In the genomic region with DNA sequence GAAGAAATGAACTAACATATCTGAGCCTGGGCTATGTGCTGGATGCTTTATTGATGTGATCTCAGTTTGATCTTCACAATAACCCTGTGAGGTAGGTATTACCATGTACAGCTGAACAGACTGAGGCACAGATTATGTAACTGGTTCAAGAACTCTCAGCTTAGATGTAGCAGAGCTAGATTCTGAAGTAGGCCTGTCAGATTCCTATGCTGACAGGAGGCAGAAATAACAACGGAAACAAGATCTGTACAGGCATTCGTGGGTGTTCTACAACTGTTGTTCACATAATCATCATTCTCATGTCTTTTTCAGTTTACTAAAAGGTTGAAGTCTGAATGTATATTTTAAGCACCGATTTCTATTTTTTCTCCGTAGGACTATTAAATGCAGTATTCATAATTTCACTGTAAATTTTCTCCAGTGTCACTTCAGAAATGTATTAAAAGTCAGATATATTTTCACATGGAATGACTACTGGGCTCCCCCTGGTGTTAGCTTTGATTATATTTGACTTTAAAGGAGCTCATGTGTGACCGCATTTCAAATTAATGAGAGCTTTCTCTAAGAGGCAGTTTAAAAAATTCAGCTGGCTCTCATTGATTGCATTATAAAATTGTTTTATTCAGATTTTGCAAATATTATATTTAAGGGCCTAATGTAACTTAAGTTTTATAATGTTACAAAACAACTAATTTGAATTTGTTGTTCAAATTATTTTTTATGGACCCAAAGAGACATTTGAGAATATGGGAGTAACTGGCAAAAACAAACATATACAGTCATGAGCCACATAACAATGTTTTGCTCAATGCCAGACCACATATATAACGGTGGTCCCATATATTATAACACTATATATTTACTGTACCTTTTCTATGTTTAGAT, we compare ENCODE assay signal across 8 cellular contexts. TPM values are rescaled to one million over a fixed set of nuclear protein-coding genes. Genes with fewer than 3 reads are reported as not detected.
DNase-seq lines count a peak whose midpoint lies in the region; TF ChIP-seq lines count a peak whose summit lies in the region.

No MANE protein-coding gene starts in this region.

- no peaks in the 10 kb centered on the region for H3K4me1 Mint-ChIP-seq in Caco-2 (ENCODE audit: low read depth, unreplicated experiment)

- H3K27ac ChIP-seq in RWPE1, result no peak overlapping the region
- no peak overlapping the region for H3K27ac ChIP-seq in substantia nigra (ENCODE audit: low read depth, low read length, poor library complexity, severe bottlenecking)

- no peak for TF ChIP-seq POLR2A in lower leg skin (IDR thresholded peaks at IDR 0.05)

- no peaks in the 10 kb centered on the region for H3K27me3 Mint-ChIP-seq in Caco-2 (ENCODE audit: insufficient read depth, unreplicated experiment)

- no peaks in the 10 kb centered on the region for H3K27me3 ChIP-seq in Caco-2 (replicated peaks; ENCODE audit: control insufficient read depth, insufficient read depth, low read length)

- no peaks in the 10 kb centered on the region for H3K4me1 ChIP-seq in Caco-2

- no peaks in the 10 kb centered on the region for H3K36me3 Mint-ChIP-seq in Caco-2 (ENCODE audit: insufficient read depth, unreplicated experiment)

- TF ChIP-seq CTCF in Caco-2 (IDR thresholded peaks at IDR 0.05; ENCODE audit: insufficient read depth in 1 of 2, low read depth in 1 of 2, low read length in 1 of 2, severe bottlenecking in 1 of 2, unreplicated experiment in 1 of 2), result peak; percentile 50 to 58
- peak; percentile 72 for TF ChIP-seq CTCF in RWPE1 (conservative IDR thresholded peaks at IDR 0.05; ENCODE audit: low read depth)
- TF ChIP-seq CTCF in lower leg skin (IDR thresholded peaks at IDR 0.05), result no peak

- POLR2A ChIA-PET in Caco-2 (lab: Charles Lee) (no interaction called here), RWPE1 (lab: Yijun Ruan, JAX; ENCODE audit: low non-redundant PET) (no interaction called here)

- DNase-seq in Caco-2, result peak in 1 of 2 experiments; percentile 47
- peak; percentile 45 for DNase-seq in RWPE1 (ENCODE audit: low spot score)
- DNase-seq in fibroblast of the conjunctiva (ENCODE audit: low read depth), result peak; percentile 2
- DNase-seq in superior temporal gyrus (ENCODE audit: extremely low spot score), result peak; percentile 71
- DNase-seq in lower leg skin (ENCODE audit: low spot score in 2 of 2), result no peak
- DNase-seq in substantia nigra (lab: John Stamatoyannopoulos, UW), result no peak
- no peak for DNase-seq in activated gamma-delta T cell treated with Interleukin-2 at 50 U/mL for 16 hours

- 44 to 55% methylated on average over 6 of the region's 6 CpGs for WGBS in lower leg skin, 2 donors

- TF ChIP-seq RAD21 in Ishikawa (IDR thresholded peaks at IDR 0.05; ENCODE audit: low read depth), result peak; percentile 45

- H3K9me3 ChIP-seq in Caco-2, result no peaks in the 10 kb centered on the region

- H3K9me3 Mint-ChIP-seq in Caco-2 (ENCODE audit: unreplicated experiment), result no peaks in the 10 kb centered on the region

- CTCF ChIA-PET in Caco-2 (lab: Charles Lee), result interaction anchor here (0.6 to 1.1 kb wide), 25 partner anchors 11 to 497 kb away, joined by 3 to 18 read pairs (median 4); partner anchors contain the start of gene SLC17A4
- CTCF ChIA-PET in RWPE1 (lab: Yijun Ruan, JAX), result interaction anchor here (0.6 to 0.8 kb wide), 7 partner anchors 9 to 453 kb away, joined by 3 to 4 read pairs (median 3); a partner anchor contains a TSS

- no TSS peak for BruUV-seq in Caco-2 (replicated peaks; lab: Mats Ljungman, UMichigan)

- no peaks in the 10 kb centered on the region; the same call in 1 of the 2 replicates for H3K36me3 ChIP-seq in Caco-2 (ENCODE audit: control insufficient read depth, insufficient read depth, low read length)

- no peak overlapping the region for H3K27ac Mint-ChIP-seq in Caco-2 (ENCODE audit: unreplicated experiment)

- TF ChIP-seq EP300 in Ishikawa (IDR thresholded peaks at IDR 0.05; ENCODE audit: borderline replicate concordance), result no peak

- intact Hi-C loops in Caco-2 (cut with micrococcal nuclease; ENCODE audit: unreplicated experiment), result loop anchor here (1.0 to 5.0 kb wide), 3 partner anchors 76 to 495 kb away; no protein-coding TSS in a partner anchor
- intact Hi-C loops in lower leg skin (cut with DNase I; ENCODE audit: low total_unique reads), result no loop called here

- no peak overlapping the region for H3K4me3 ChIP-seq in Caco-2 (ENCODE audit: low read depth, low read length)
- H3K4me3 ChIP-seq in lower leg skin (ENCODE audit: low read depth, poor library complexity, severe bottlenecking), result no peak overlapping the region

- H3K4me3 Mint-ChIP-seq in Caco-2 (ENCODE audit: unreplicated experiment), result no peak overlapping the region

TF ChIP-seq in Ishikawa, 13 proteins besides CTCF, POLR2A, EP300 and RAD21:
- TF ChIP-seq FOXM1 (IDR thresholded peaks at IDR 0.05; ENCODE audit: borderline replicate concordance, low read depth), result no peak
- TF ChIP-seq TCF12 (IDR thresholded peaks at IDR 0.05; ENCODE audit: low read depth), result no peak
- no peak for TF ChIP-seq CEBPB (IDR thresholded peaks at IDR 0.05)
- TF ChIP-seq USF1 (IDR thresholded peaks at IDR 0.05), result no peak
- TF ChIP-seq, protein P1, sequence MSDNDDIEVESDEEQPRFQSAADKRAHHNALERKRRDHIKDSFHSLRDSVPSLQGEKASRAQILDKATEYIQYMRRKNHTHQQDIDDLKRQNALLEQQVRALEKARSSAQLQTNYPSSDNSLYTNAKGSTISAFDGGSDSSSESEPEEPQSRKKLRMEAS (IDR thresholded peaks at IDR 0.05), result no peak
- TF ChIP-seq YY1 (IDR thresholded peaks at IDR 0.05; ENCODE audit: low read depth), result no peak
- TF ChIP-seq TEAD4 (IDR thresholded peaks at IDR 0.05), result no peak
- TF ChIP-seq TAF1 (IDR thresholded peaks at IDR 0.05; ENCODE audit: low read depth), result no peak
- TF ChIP-seq, protein P2, sequence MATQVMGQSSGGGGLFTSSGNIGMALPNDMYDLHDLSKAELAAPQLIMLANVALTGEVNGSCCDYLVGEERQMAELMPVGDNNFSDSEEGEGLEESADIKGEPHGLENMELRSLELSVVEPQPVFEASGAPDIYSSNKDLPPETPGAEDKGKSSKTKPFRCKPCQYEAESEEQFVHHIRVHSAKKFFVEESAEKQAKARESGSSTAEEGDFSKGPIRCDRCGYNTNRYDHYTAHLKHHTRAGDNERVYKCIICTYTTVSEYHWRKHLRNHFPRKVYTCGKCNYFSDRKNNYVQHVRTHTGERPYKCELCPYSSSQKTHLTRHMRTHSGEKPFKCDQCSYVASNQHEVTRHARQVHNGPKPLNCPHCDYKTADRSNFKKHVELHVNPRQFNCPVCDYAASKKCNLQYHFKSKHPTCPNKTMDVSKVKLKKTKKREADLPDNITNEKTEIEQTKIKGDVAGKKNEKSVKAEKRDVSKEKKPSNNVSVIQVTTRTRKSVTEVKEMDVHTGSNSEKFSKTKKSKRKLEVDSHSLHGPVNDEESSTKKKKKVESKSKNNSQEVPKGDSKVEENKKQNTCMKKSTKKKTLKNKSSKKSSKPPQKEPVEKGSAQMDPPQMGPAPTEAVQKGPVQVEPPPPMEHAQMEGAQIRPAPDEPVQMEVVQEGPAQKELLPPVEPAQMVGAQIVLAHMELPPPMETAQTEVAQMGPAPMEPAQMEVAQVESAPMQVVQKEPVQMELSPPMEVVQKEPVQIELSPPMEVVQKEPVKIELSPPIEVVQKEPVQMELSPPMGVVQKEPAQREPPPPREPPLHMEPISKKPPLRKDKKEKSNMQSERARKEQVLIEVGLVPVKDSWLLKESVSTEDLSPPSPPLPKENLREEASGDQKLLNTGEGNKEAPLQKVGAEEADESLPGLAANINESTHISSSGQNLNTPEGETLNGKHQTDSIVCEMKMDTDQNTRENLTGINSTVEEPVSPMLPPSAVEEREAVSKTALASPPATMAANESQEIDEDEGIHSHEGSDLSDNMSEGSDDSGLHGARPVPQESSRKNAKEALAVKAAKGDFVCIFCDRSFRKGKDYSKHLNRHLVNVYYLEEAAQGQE (IDR thresholded peaks at IDR 0.05; ENCODE audit: low read depth), result no peak
- TF ChIP-seq ZBTB7A (IDR thresholded peaks at IDR 0.05; ENCODE audit: low read depth), result no peak
- no peak for TF ChIP-seq EGR1 (IDR thresholded peaks at IDR 0.05)
- TF ChIP-seq NFIC (IDR thresholded peaks at IDR 0.05), result no peak

RNA-seq across cellular contexts. Expression of gene SLC17A4, which starts 36.4 kb away (rescaled TPM):
- 0.36 and 0.37 TPM in 2 replicates for total RNA-seq in Caco-2 (2022)
- total RNA-seq in lower leg skin, result not detected

Comparison
In these comparisons a context has a peak if more than half of its experiments do, and no peak if none do; other contexts are left out.
1. DNase-seq: peak in RWPE1 (single experiment), fibroblast of the conjunctiva (single experiment) and superior temporal gyrus (single experiment); none in lower leg skin (0 of 2), substantia nigra (0 of 49) and activated gamma-delta T cell treated with Interleukin-2 at 50 U/mL for 16 hours (single experiment).
2. CTCF ChIP-seq: peak in Caco-2 (2 of 2) and RWPE1 (single experiment); none in lower leg skin (0 of 3).